ENCODE assay signal across 9 cellular contexts in the genomic region with DNA sequence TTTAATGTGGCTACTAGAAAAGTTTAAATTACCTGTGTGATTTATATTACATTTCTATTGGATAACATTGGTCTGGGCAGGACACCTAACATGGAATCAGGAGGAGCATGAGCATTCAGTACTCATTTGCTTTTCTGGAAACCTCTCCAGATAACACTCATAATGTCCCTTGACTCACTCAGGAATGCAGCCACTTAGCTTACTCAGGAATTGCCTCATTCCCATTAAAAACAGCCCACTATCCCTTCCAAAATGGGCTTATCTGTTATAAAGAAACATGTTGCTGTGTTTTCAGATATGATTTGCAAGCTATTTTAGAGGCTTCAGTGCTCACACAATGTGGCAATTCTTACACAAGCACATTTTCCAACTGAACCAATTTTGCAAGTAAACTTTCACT. TPM values are rescaled to one million over a fixed set of nuclear protein-coding genes. Genes with fewer than 3 reads are reported as not detected.
DNase-seq lines count a peak whose midpoint lies in the region; ATAC-seq and TF ChIP-seq lines count a peak whose summit lies in the region.
"Had no signal": no experiment of that assay in that cellular context is flagged by ENCODE, and none has a peak within 500 bp of the region (broad histone marks: within the 10 kb centered on the region; RNA-seq: fewer than 3 reads in every experiment).

No MANE protein-coding gene starts in this region.

- H3K56ac ChIP-seq in H9 (ENCODE audit: insufficient read length, low read depth, low read length), result no peak overlapping the region

- no peak overlapping the region for H3K23ac ChIP-seq in H9 (ENCODE audit: insufficient read length, low read depth, low read length)

- no peaks in the 10 kb centered on the region for H3K27me3 Mint-ChIP-seq in H9 (ENCODE audit: low read depth)

- H3K14ac ChIP-seq in H9 (ENCODE audit: insufficient read depth, low read length), result no peak overlapping the region

- no peak overlapping the region for H2BK12ac ChIP-seq in H9 (ENCODE audit: insufficient read length, low read depth, low read length)

- no peak overlapping the region for H2AFZ ChIP-seq in H9 (ENCODE audit: low read length)

- no peaks in the 10 kb centered on the region for H3K23me2 ChIP-seq in H9 (ENCODE audit: insufficient read length, low read depth, low read length, poor library complexity, severe bottlenecking)

- H3K27me3 ChIP-seq in mucosa of rectum (ENCODE audit: control insufficient read depth in 2 of 2, insufficient read depth in 2 of 2, low read length in 2 of 2) (no peaks in the 10 kb centered on the region), H9 (ENCODE audit: insufficient read depth, low read length) (no peaks in the 10 kb centered on the region)

- no peak overlapping the region for H2BK5ac ChIP-seq in H9 (ENCODE audit: insufficient read length, low read length)

- H3K79me2 ChIP-seq in H9 (ENCODE audit: insufficient read depth, low read length), result no peaks in the 10 kb centered on the region

- H3K18ac ChIP-seq in H9 (ENCODE audit: insufficient read length, low read depth, low read length), result no peak overlapping the region

- no peaks in the 10 kb centered on the region for H4K20me1 ChIP-seq in H9 (ENCODE audit: control insufficient read depth, insufficient read depth, insufficient read length)

- DNase-seq in AG09309 (ENCODE audit: low read depth), result peak; percentile 95
- peak; percentile 93 for DNase-seq in NCI-H226
- no peak for DNase-seq in stimulated activated CD4-positive, alpha-beta T cell treated with anti-CD3 and anti-CD28 coated beads, Interleukin-2, amount 100 ng/mL, for 24 hours
- DNase-seq in H9, result no peak
- DNase-seq: NCI-H2171 had no signal

- peaks cover 3 to 6% (median 4%) of the 10 kb centered on the region in 3 experiments; a peak in 4 of 7 replicates for H3K36me3 Mint-ChIP-seq in H9 (ENCODE audit: insufficient read depth in 1 of 3, low read depth in 3 of 3)

- no peak overlapping the region for H4K91ac ChIP-seq in H9 (ENCODE audit: insufficient read length, low read depth, low read length)

- H2BK120ac ChIP-seq in H9 (ENCODE audit: low read depth, low read length, poor library complexity, severe bottlenecking), result no peak overlapping the region

- H3K36me3 ChIP-seq in mucosa of rectum (ENCODE audit: control insufficient read depth in 2 of 2, insufficient read depth in 2 of 2, low read length in 2 of 2), result no peaks in the 10 kb centered on the region

- H3K9me3 ChIP-seq in mucosa of rectum (ENCODE audit: control insufficient read depth in 2 of 2, low read length in 2 of 2), result no peaks in the 10 kb centered on the region
- no peaks in the 10 kb centered on the region for H3K9me3 ChIP-seq in H9 (ENCODE audit: control insufficient read depth, low read depth, low read length)

- TF ChIP-seq CTCF in AG09309 (IDR thresholded peaks at IDR 0.05; ENCODE audit: control insufficient read depth, insufficient read depth, low read depth, low read length, missing control alignments), result no peak
- no peak for TF ChIP-seq CTCF in H9 (conservative IDR thresholded peaks at IDR 0.05)

- H3K4me2 ChIP-seq in H9 (ENCODE audit: insufficient read depth, insufficient read length, low read length), result no peak overlapping the region

- H2BK15ac ChIP-seq in H9 (ENCODE audit: low read depth, low read length), result no peak overlapping the region

- H2AK5ac ChIP-seq in H9 (ENCODE audit: insufficient read length, low read length), result no peak overlapping the region

- H4K8ac ChIP-seq in H9 (replicated peaks; ENCODE audit: insufficient read length, low read depth, low read length), result no peak overlapping the region

- H2BK20ac ChIP-seq in H9 (ENCODE audit: low read depth, low read length, poor library complexity, severe bottlenecking), result no peak overlapping the region

- H3K9ac ChIP-seq in mucosa of rectum (ENCODE audit: low read depth in 1 of 2, low read length in 2 of 2) (no peak overlapping the region), H9 (ENCODE audit: extremely low read depth, insufficient read length, low read length) (no peak overlapping the region)

- H3K27ac ChIP-seq in mucosa of rectum (ENCODE audit: low read depth in 2 of 2, low read length in 2 of 2), result peak overlapping the region; percentile 29 to 56
- H3K27ac ChIP-seq in H9 (ENCODE audit: insufficient read length, low read depth, low read length), result no peak overlapping the region

- peaks cover 4 to 9% of the 10 kb centered on the region in 2 experiments for H3K4me1 Mint-ChIP-seq in H9

- no peak overlapping the region for H3K27ac Mint-ChIP-seq in H9

- peak; percentile 49 for ATAC-seq in esophagus mucosa
- no peak for ATAC-seq in HG02970 (IDR thresholded peaks at IDR 0.05; ENCODE audit: low FRiP score, unreplicated experiment)
- ATAC-seq in GM21723 (IDR thresholded peaks at IDR 0.05; ENCODE audit: unreplicated experiment), result no peak

- no peak overlapping the region for H3T11ph ChIP-seq in H9 (ENCODE audit: low read length)

- no peak overlapping the region for H4K5ac ChIP-seq in H9 (ENCODE audit: insufficient read length, low read depth, low read length)

- H3K4me1 ChIP-seq in mucosa of rectum (ENCODE audit: control insufficient read depth in 2 of 2, insufficient read depth in 2 of 2, low read length in 2 of 2) (no peaks in the 10 kb centered on the region), H9 (ENCODE audit: insufficient read depth, low read length) (no peaks in the 10 kb centered on the region; the same call in 1 of the 2 replicates)

- H3K4me3 ChIP-seq in AG09309 (ENCODE audit: control insufficient read depth, low read depth, low read length) (no peak overlapping the region), mucosa of rectum (ENCODE audit: low read length in 2 of 2) (no peak overlapping the region)

- no peak overlapping the region for H3K4me3 Mint-ChIP-seq in H9

- no peak overlapping the region for H3K4ac ChIP-seq in H9 (ENCODE audit: low read depth, low read length)

- H3K9me3 Mint-ChIP-seq in H9, result 0 out of 5 replicates have a peak, but pooled peaks cover 0 to 2% of the 10 kb centered on the region in 2 experiments

- peaks cover 2% of the 10 kb centered on the region for H3K79me1 ChIP-seq in H9 (ENCODE audit: insufficient read depth, low read depth, low read length, poor library complexity, severe bottlenecking)

RNA-seq across cellular contexts. Expression of gene GBE1, which starts 17.1 kb away (rescaled TPM):
- total RNA-seq in esophagus mucosa (25.9 TPM), H9 (2021) (13.2 and 13.8 TPM in 2 replicates)

Comparison
In these comparisons a context has a peak if more than half of its experiments do, and no peak if none do; other contexts are left out.
1. DNase-seq: peak in AG09309 (single experiment) and NCI-H226 (single experiment); none in stimulated activated CD4-positive, alpha-beta T cell treated with anti-CD3 and anti-CD28 coated beads, Interleukin-2, amount 100 ng/mL, for 24 hours (0 of 2) and H9 (single experiment).